Comparison of ENCODE assay signal across 12 cellular contexts in genomic region chr6:27161603-27161945, GRCh38.
DNase-seq lines count a peak whose midpoint lies in the region; ATAC-seq and TF ChIP-seq lines count a peak whose summit lies in the region.
"Had no signal": no experiment of that assay in that cellular context is flagged by ENCODE, and none has a peak within 500 bp of the region (broad histone marks: within the 10 kb centered on the region; RNA-seq: fewer than 3 reads in every experiment).

No MANE protein-coding gene starts in this region.

- H2BK20ac ChIP-seq in IMR-90 (ENCODE audit: low read depth, low read length): peak overlapping the region; percentile 45; the same call in 1 of the 2 replicates

- H2AFZ ChIP-seq in IMR-90 (replicated peaks; ENCODE audit: low read length, poor library complexity): no peak overlapping the region

- H3K4me3 ChIP-seq in IMR-90 (ENCODE audit: insufficient read depth, low read depth, low read length): no peak overlapping the region
- H3K4me3 ChIP-seq: body of pancreas, spleen had no signal

- no peaks in the 10 kb centered on the region for H3K27me3 Mint-ChIP-seq in activated T-cell treated with anti-CD3 and anti-CD28 coated beads, Interleukin-2, amount 50 U/mL, for 24 hours
- H3K27me3 Mint-ChIP-seq in activated naive CD8-positive, alpha-beta T cell treated with anti-CD3 and anti-CD28 coated beads, Interleukin-2, amount 50 U/mL, for 24 hours: peaks cover 6% of the 10 kb centered on the region
- peaks cover 4% of the 10 kb centered on the region for H3K27me3 Mint-ChIP-seq in osteocyte (ENCODE audit: unreplicated experiment)
- H3K27me3 Mint-ChIP-seq: memory B cell had no signal

- no peak overlapping the region for H3K4me3 Mint-ChIP-seq in activated T-cell treated with anti-CD3 and anti-CD28 coated beads, Interleukin-2, amount 50 U/mL, for 24 hours
- no peak overlapping the region for H3K4me3 Mint-ChIP-seq in activated naive CD8-positive, alpha-beta T cell treated with anti-CD3 and anti-CD28 coated beads, Interleukin-2, amount 50 U/mL, for 24 hours
- H3K4me3 Mint-ChIP-seq in osteocyte (ENCODE audit: unreplicated experiment): no peak overlapping the region
- H3K4me3 Mint-ChIP-seq: memory B cell had no signal

- dilution Hi-C loops in IMR-90 (cut with HindIII; ENCODE audit: low sequenced_read_pairs, unreplicated experiment): no loop called here

- H3K9me3 Mint-ChIP-seq in activated T-cell treated with anti-CD3 and anti-CD28 coated beads, Interleukin-2, amount 50 U/mL, for 24 hours: no peaks in the 10 kb centered on the region
- no peaks in the 10 kb centered on the region for H3K9me3 Mint-ChIP-seq in activated naive CD8-positive, alpha-beta T cell treated with anti-CD3 and anti-CD28 coated beads, Interleukin-2, amount 50 U/mL, for 24 hours
- no peaks in the 10 kb centered on the region for H3K9me3 Mint-ChIP-seq in osteocyte (ENCODE audit: unreplicated experiment)
- H3K9me3 Mint-ChIP-seq: memory B cell had no signal

- H3K9me1 ChIP-seq in IMR-90 (ENCODE audit: insufficient read depth, low read length): no peaks in the 10 kb centered on the region

- no peaks in the 10 kb centered on the region for H3K79me1 ChIP-seq in IMR-90 (ENCODE audit: low read depth in 1 of 2, low read length in 2 of 2)

- no peak overlapping the region for H4K91ac ChIP-seq in IMR-90 (ENCODE audit: insufficient read depth, low read depth, low read length)

- CTCF ChIA-PET in IMR-90 (lab: Yijun Ruan, JAX): interaction anchor here (0.8 to 1.3 kb wide), 3 partner anchors 10 to 579 kb away, joined by 3 read pairs; no protein-coding TSS in a partner anchor

- in situ Hi-C loops in IMR-90 (cut with MboI; ENCODE audit: low sequenced_read_pairs): loop anchor here (10.0 kb wide), 1 partner anchor 313 kb away; the partner anchor contains the start of gene ZNF184

- WGBS in IMR-90 (ENCODE audit: extremely low coverage in 2 of 2, insufficient read length in 1 of 2), 2 experiments: 100% methylated on average over 2 of the region's 4 CpGs; no CpG with 5 or more reads in 1 of the 2 experiments

- H3K4me2 ChIP-seq in IMR-90 (ENCODE audit: low read depth, low read length): no peak overlapping the region

- H3K27me3 ChIP-seq in IMR-90 (ENCODE audit: control insufficient read depth, insufficient read depth, low read length): no peaks in the 10 kb centered on the region
- H3K27me3 ChIP-seq: body of pancreas, SJCRH30, spleen had no signal

- H2AK9ac ChIP-seq in IMR-90 (replicated peaks; ENCODE audit: low read depth, low read length, poor library complexity): no peak overlapping the region

- TF ChIP-seq CTCF in IMR-90 (conservative IDR thresholded peaks at IDR 0.05; ENCODE audit: low read depth, low read length) (no peak), osteocyte (IDR thresholded peaks at IDR 0.05) (no peak)

- H3K56ac ChIP-seq in IMR-90 (ENCODE audit: extremely low read depth, insufficient read depth, low read length): no peak overlapping the region

- H2BK5ac ChIP-seq in IMR-90 (ENCODE audit: low read depth, low read length, poor library complexity, severe bottlenecking): no peak overlapping the region

- no peak overlapping the region for H3K9ac ChIP-seq in IMR-90 (ENCODE audit: low read depth, low read length)

- TF ChIP-seq RAD21 in IMR-90 (IDR thresholded peaks at IDR 0.05; ENCODE audit: low read length): no peak

- peak overlapping the region; percentile 16; the same call in 1 of the 2 replicates for H4K5ac ChIP-seq in IMR-90 (ENCODE audit: low read depth, low read length)

- H4K20me1 ChIP-seq in IMR-90 (ENCODE audit: insufficient read depth, low read length): no peaks in the 10 kb centered on the region

- peak overlapping the region; percentile 7; the same call in 1 of the 3 replicates for H2BK15ac ChIP-seq in IMR-90 (ENCODE audit: low read depth, low read length)

- H2BK120ac ChIP-seq in IMR-90 (ENCODE audit: low read depth, low read length): no peak overlapping the region

- H3K36me3 ChIP-seq in IMR-90 (ENCODE audit: control insufficient read depth, insufficient read depth, low read length): no peaks in the 10 kb centered on the region
- H3K36me3 ChIP-seq: SJCRH30, spleen had no signal

- no peak overlapping the region for H3K23ac ChIP-seq in IMR-90 (ENCODE audit: low read depth, low read length)

- no peak for DNase-seq in activated T-cell treated with anti-CD3 and anti-CD28 coated beads, Interleukin-2, amount 50 U/mL, for 24 hours
- no peak for DNase-seq in activated T-cell treated with anti-CD3 and anti-CD28 coated beads, Interleukin-2, amount 50 U/mL, for 1 hour
- DNase-seq in IMR-90: no peak
- DNase-seq in activated naive CD8-positive, alpha-beta T cell treated with anti-CD3 and anti-CD28 coated beads, Interleukin-2, amount 50 U/mL, for 24 hours: no peak
- no peak for DNase-seq in osteocyte (ENCODE audit: extremely low spot score, unreplicated experiment)
- no peak for DNase-seq in islet precursor cell
- DNase-seq: spleen had no signal

- no peak overlapping the region for H3K18ac ChIP-seq in IMR-90 (ENCODE audit: low read depth, low read length)

- no peak overlapping the region for H4K8ac ChIP-seq in IMR-90 (ENCODE audit: low read depth in 2 of 2, low read length in 2 of 2)

- H3K27ac Mint-ChIP-seq in activated T-cell treated with anti-CD3 and anti-CD28 coated beads, Interleukin-2, amount 50 U/mL, for 24 hours: peak overlapping the region; percentile 13
- peak overlapping the region; percentile 76 for H3K27ac Mint-ChIP-seq in activated naive CD8-positive, alpha-beta T cell treated with anti-CD3 and anti-CD28 coated beads, Interleukin-2, amount 50 U/mL, for 24 hours
- peak overlapping the region; percentile 32 for H3K27ac Mint-ChIP-seq in osteocyte (ENCODE audit: unreplicated experiment)
- H3K27ac Mint-ChIP-seq: memory B cell had no signal

- no peak overlapping the region for H2AK5ac ChIP-seq in IMR-90 (ENCODE audit: low read depth, low read length)

- TF ChIP-seq POLR2A in IMR-90 (IDR thresholded peaks at IDR 0.05; ENCODE audit: low read depth, low read length): no peak

- POLR2A ChIA-PET in IMR-90 (lab: Charles Lee; ENCODE audit: unreplicated experiment): interaction anchor here (0.6 kb wide), 1 partner anchor 17 kb away, joined by 16 read pairs; no protein-coding TSS in a partner anchor

- H3K14ac ChIP-seq in IMR-90 (replicated peaks; ENCODE audit: low read depth, low read length): no peak overlapping the region

- H3K9me3 ChIP-seq in IMR-90 (ENCODE audit: control insufficient read depth, insufficient read depth, low read length): no peaks in the 10 kb centered on the region
- H3K9me3 ChIP-seq: body of pancreas, SJCRH30, spleen had no signal

- no peak overlapping the region for H3K27ac ChIP-seq in IMR-90 (ENCODE audit: insufficient read depth, low read length)
- H3K27ac ChIP-seq: body of pancreas, SJCRH30, spleen had no signal

- no peaks in the 10 kb centered on the region for H3K36me3 Mint-ChIP-seq in activated T-cell treated with anti-CD3 and anti-CD28 coated beads, Interleukin-2, amount 50 U/mL, for 24 hours (ENCODE audit: low read depth)
- no peaks in the 10 kb centered on the region for H3K36me3 Mint-ChIP-seq in activated naive CD8-positive, alpha-beta T cell treated with anti-CD3 and anti-CD28 coated beads, Interleukin-2, amount 50 U/mL, for 24 hours (ENCODE audit: low read depth)
- no peaks in the 10 kb centered on the region for H3K36me3 Mint-ChIP-seq in osteocyte (ENCODE audit: unreplicated experiment)
- H3K36me3 Mint-ChIP-seq: memory B cell had no signal

- no peak for ATAC-seq in IMR-90 (ENCODE audit: low read depth)
- no peak for ATAC-seq in activated naive CD8-positive, alpha-beta T cell treated with anti-CD3 and anti-CD28 coated beads, Interleukin-2, amount 50 U/mL, for 24 hours
- no peak for ATAC-seq in HG02938 (IDR thresholded peaks at IDR 0.05; ENCODE audit: unreplicated experiment)
- ATAC-seq in GM21529 (IDR thresholded peaks at IDR 0.05; ENCODE audit: unreplicated experiment): no peak

- peaks cover 27% of the 10 kb centered on the region for H3K4me1 Mint-ChIP-seq in activated T-cell treated with anti-CD3 and anti-CD28 coated beads, Interleukin-2, amount 50 U/mL, for 24 hours (ENCODE audit: low read depth)
- peaks cover 28% of the 10 kb centered on the region for H3K4me1 Mint-ChIP-seq in activated naive CD8-positive, alpha-beta T cell treated with anti-CD3 and anti-CD28 coated beads, Interleukin-2, amount 50 U/mL, for 24 hours
- H3K4me1 Mint-ChIP-seq in osteocyte (ENCODE audit: unreplicated experiment): peaks cover 17% of the 10 kb centered on the region

- intact Hi-C loops in IMR-90 (cut with micrococcal nuclease): loop anchor here (5.0 to 10.0 kb wide), 3 partner anchors 136 to 736 kb away; partner anchors contain the start of gene ZNF184

- BruUV-seq in IMR-90 (replicated peaks; lab: Mats Ljungman, UMichigan): no TSS peak

- H3K4ac ChIP-seq in IMR-90 (ENCODE audit: low read depth, low read length): no peak overlapping the region

- H3K4me1 ChIP-seq in IMR-90 (ENCODE audit: control insufficient read depth, insufficient read depth, low read length): no peaks in the 10 kb centered on the region
- H3K4me1 ChIP-seq: SJCRH30 had no signal

TF ChIP-seq in IMR-90, 13 proteins besides CTCF, POLR2A, EP300 and RAD21 (continues in another document):
- TF ChIP-seq SMC3 (IDR thresholded peaks at IDR 0.05; ENCODE audit: low read depth, low read length): no peak
- no peak for TF ChIP-seq RCOR1 (IDR thresholded peaks at IDR 0.05; ENCODE audit: insufficient replicate concordance, low read length)
- no peak for TF ChIP-seq MXI1 (IDR thresholded peaks at IDR 0.05; ENCODE audit: borderline replicate concordance, low read depth, low read length)
- no peak for TF ChIP-seq NFE2L2 (IDR thresholded peaks at IDR 0.05; ENCODE audit: low read depth, low read length)
- no peak for TF ChIP-seq USF2 (IDR thresholded peaks at IDR 0.05; ENCODE audit: low read depth, low read length)
- TF ChIP-seq RFX5 (IDR thresholded peaks at IDR 0.05; ENCODE audit: low read depth, low read length): no peak
- TF ChIP-seq MAFK (IDR thresholded peaks at IDR 0.05; ENCODE audit: low read depth, low read length): no peak
- no peak for TF ChIP-seq CHD1 (IDR thresholded peaks at IDR 0.05; ENCODE audit: low read depth, low read length)
- TF ChIP-seq MAZ (IDR thresholded peaks at IDR 0.05; ENCODE audit: borderline replicate concordance, low read depth, low read length): no peak
- TF ChIP-seq FOS (IDR thresholded peaks at IDR 0.05; ENCODE audit: low read depth, low read length): no peak
- TF ChIP-seq CEBPB (IDR thresholded peaks at IDR 0.05; ENCODE audit: low read depth, low read length): no peak
- TF ChIP-seq BHLHE40 (IDR thresholded peaks at IDR 0.05; ENCODE audit: low read depth, low read length): no peak

Comparison
In these comparisons a context has a peak if more than half of its experiments do, and no peak if none do; other contexts are left out.
1. H3K27ac Mint-ChIP-seq: peak in every context shown above with its lines; median percentile 76 in activated naive CD8-positive, alpha-beta T cell treated with anti-CD3 and anti-CD28 coated beads, Interleukin-2, amount 50 U/mL, for 24 hours; 32 in osteocyte; 13 in activated T-cell treated with anti-CD3 and anti-CD28 coated beads, Interleukin-2, amount 50 U/mL, for 24 hours.